1 cellular context compared by ENCODE assay signal in genomic region chrX:28205905-28206304, GRCh38.
TF ChIP-seq lines count a peak whose summit lies in the region.

No MANE protein-coding gene starts in this region.

TF ChIP-seq in H1, 55 proteins besides CTCF, POLR2A, EP300 and RAD21:
- no peak for TF ChIP-seq TCF12 (IDR thresholded peaks at IDR 0.05; ENCODE audit: low read depth, low read length)
- TF ChIP-seq SP4 (IDR thresholded peaks at IDR 0.05; ENCODE audit: low read length): no peak
- no peak for TF ChIP-seq SIRT6 (IDR thresholded peaks at IDR 0.05; ENCODE audit: low read length)
- no peak for TF ChIP-seq TBP (IDR thresholded peaks at IDR 0.05; ENCODE audit: low read depth, low read length)
- no peak for TF ChIP-seq CHD2 (IDR thresholded peaks at IDR 0.05; ENCODE audit: low read length)
- TF ChIP-seq RFX5 (IDR thresholded peaks at IDR 0.05; ENCODE audit: borderline replicate concordance, low read depth, low read length): no peak
- no peak for TF ChIP-seq KDM5A (IDR thresholded peaks at IDR 0.05; ENCODE audit: low read length)
- TF ChIP-seq SP1 (IDR thresholded peaks at IDR 0.05; ENCODE audit: low read depth, low read length): no peak
- no peak for TF ChIP-seq ATF3 (IDR thresholded peaks at IDR 0.05; ENCODE audit: insufficient read depth, low read depth, low read length)
- TF ChIP-seq CBX5 (IDR thresholded peaks at IDR 0.05; ENCODE audit: low read depth, low read length): no peak
- TF ChIP-seq FOSL1 (IDR thresholded peaks at IDR 0.05; ENCODE audit: insufficient read depth, low read depth, low read length): no peak
- TF ChIP-seq ATF2 (IDR thresholded peaks at IDR 0.05; ENCODE audit: low read length): no peak
- no peak for TF ChIP-seq TEAD4 (IDR thresholded peaks at IDR 0.05; ENCODE audit: low read depth, low read length)
- TF ChIP-seq POU5F1 (IDR thresholded peaks at IDR 0.05; ENCODE audit: low read depth, low read length): no peak
- TF ChIP-seq CEBPB (IDR thresholded peaks at IDR 0.05; ENCODE audit: low read depth, low read length): no peak
- TF ChIP-seq TAF7 (optimal IDR thresholded peaks at IDR 0.05; ENCODE audit: borderline replicate concordance, low read depth, low read length): no peak
- TF ChIP-seq MAFK (IDR thresholded peaks at IDR 0.05; ENCODE audit: low read depth, low read length): no peak
- no peak for TF ChIP-seq CREB1 (IDR thresholded peaks at IDR 0.05)
- no peak for TF ChIP-seq E2F6 (IDR thresholded peaks at IDR 0.05)
